19 cellular contexts compared by ENCODE assay signal in genomic region chr4:76905521-76905920, GRCh38. TPM values are rescaled to one million over a fixed set of nuclear protein-coding genes. Genes with fewer than 3 reads are reported as not detected.
A peak's percentile ranks its signal among the peaks of the same experiment; 100 is the strongest.
DNase-seq lines count a peak whose midpoint lies in the region; ATAC-seq and TF ChIP-seq lines count a peak whose summit lies in the region.
"Had no signal": no experiment of that assay in that cellular context is flagged by ENCODE, and none has a peak within 500 bp of the region (broad histone marks: within the 10 kb centered on the region; RNA-seq: fewer than 3 reads in every experiment).

No MANE protein-coding gene starts in this region.

- H3K27me3 ChIP-seq in SK-N-SH (ENCODE audit: insufficient read depth) = no peaks in the 10 kb centered on the region
- H3K27me3 ChIP-seq: suprapubic skin had no signal

- H3K36me3 ChIP-seq in SK-N-SH (replicated peaks in 1 of 2; ENCODE audit: control insufficient read depth in 1 of 2, insufficient read depth in 2 of 2, low read length in 1 of 2) = no peaks in the 10 kb centered on the region
- H3K36me3 ChIP-seq: left ventricle myocardium inferior, suprapubic skin had no signal

- no peak for ATAC-seq in GM19328 (IDR thresholded peaks at IDR 0.05; ENCODE audit: unreplicated experiment)

- peaks cover 16% of the 10 kb centered on the region for H3K9me3 Mint-ChIP-seq in osteocyte (ENCODE audit: unreplicated experiment)

- H3K9ac ChIP-seq in SK-N-SH = no peak overlapping the region

- H4K20me1 ChIP-seq in SK-N-SH (ENCODE audit: insufficient read depth) = no peaks in the 10 kb centered on the region

- TF ChIP-seq EP300 in SK-N-SH (IDR thresholded peaks at IDR 0.05; ENCODE audit: borderline replicate concordance in 1 of 2, low read depth in 1 of 2, low read length in 1 of 2) = no peak

- CTCF ChIA-PET in SK-N-SH (lab: Yijun Ruan, JAX) (no interaction called here), RWPE1 (lab: Yijun Ruan, JAX) (no interaction called here)

- H3K4me1 Mint-ChIP-seq in osteocyte (ENCODE audit: unreplicated experiment) = peaks cover 11% of the 10 kb centered on the region

- H3K27ac Mint-ChIP-seq in osteocyte (ENCODE audit: unreplicated experiment) = peak overlapping the region; percentile 74

- no peak overlapping the region for H2AFZ ChIP-seq in SK-N-SH (ENCODE audit: low read depth)

- TF ChIP-seq CTCF in SK-N-SH (IDR thresholded peaks at IDR 0.05) = no peak
- TF ChIP-seq CTCF in osteocyte (IDR thresholded peaks at IDR 0.05) = no peak
- no peak for TF ChIP-seq CTCF in RWPE1 (conservative IDR thresholded peaks at IDR 0.05; ENCODE audit: low read depth)

- WGBS in SK-N-SH (ENCODE audit: low lambda C conversion rate) = 0% methylated on average over 1 of the region's 1 CpG

- POLR2A ChIA-PET in SK-N-SH (lab: Yijun Ruan, JAX) = no interaction called here
- POLR2A ChIA-PET in RWPE1 (lab: Yijun Ruan, JAX; ENCODE audit: low non-redundant PET) = no interaction called here

- H3K4me2 ChIP-seq in SK-N-SH = no peak overlapping the region

- no peaks in the 10 kb centered on the region for H3K9me3 ChIP-seq in SK-N-SH
- H3K9me3 ChIP-seq: suprapubic skin had no signal

- peaks cover 1% of the 10 kb centered on the region for H3K36me3 Mint-ChIP-seq in osteocyte (ENCODE audit: unreplicated experiment)

- H3K9me2 ChIP-seq in SK-N-SH = no peaks in the 10 kb centered on the region

- peak overlapping the region in 1 of 2 experiments; percentile 60; a peak in 2 of 4 replicates for H3K27ac ChIP-seq in SK-N-SH (ENCODE audit: low read depth in 2 of 2, low read length in 1 of 2)
- H3K27ac ChIP-seq in RWPE1 = no peak overlapping the region
- H3K27ac ChIP-seq: foreskin keratinocyte, left ventricle myocardium inferior, skin epidermis, suprapubic skin had no signal

- no peak overlapping the region for H3K4me3 Mint-ChIP-seq in osteocyte (ENCODE audit: unreplicated experiment)

- peak; percentile 72 for DNase-seq in EL
- no peak for DNase-seq in SK-N-SH
- peak; percentile 18 for DNase-seq in fibroblast of gingiva (ENCODE audit: low read depth)
- DNase-seq in osteocyte (ENCODE audit: extremely low spot score, unreplicated experiment) = no peak
- no peak for DNase-seq in RWPE1 (ENCODE audit: low spot score)
- no peak for DNase-seq in stimulated activated naive CD4-positive, alpha-beta T cell (lab: John Stamatoyannopoulos, UW)
- DNase-seq in 8988T = no peak
- DNase-seq: activated CD4-positive, alpha-beta T cell treated with anti-CD3 and anti-CD28 coated beads for 48 hours; activated naive CD4-positive, alpha-beta T cell treated with anti-CD3 and anti-CD28 coated beads, Interleukin-2, amount 50 U/mL, for 16 hours; C1 segment of cervical spinal cord; DMS153; effector CD8-positive, alpha-beta T cell; left ventricle myocardium inferior; NCI-H1417; OCI-M1 had no signal

- H3F3A ChIP-seq in SK-N-SH (replicated peaks; ENCODE audit: insufficient read depth) = no peaks in the 10 kb centered on the region

- no peak overlapping the region for H3K4me3 ChIP-seq in SK-N-SH (ENCODE audit: low read depth in 2 of 2, low read length in 1 of 2)
- H3K4me3 ChIP-seq: left ventricle myocardium inferior, skin epidermis, suprapubic skin had no signal

- TF ChIP-seq RAD21 in SK-N-SH (IDR thresholded peaks at IDR 0.05; ENCODE audit: low read length) = no peak

- H3K27me3 Mint-ChIP-seq in osteocyte (ENCODE audit: unreplicated experiment) = no peaks in the 10 kb centered on the region

- H3K4me1 ChIP-seq in SK-N-SH (ENCODE audit: control insufficient read depth in 1 of 2, insufficient read depth in 2 of 2, low read depth in 1 of 2, low read length in 1 of 2) = no peaks in the 10 kb centered on the region
- H3K4me1 ChIP-seq: foreskin keratinocyte, left ventricle myocardium inferior, suprapubic skin had no signal

- H3K79me2 ChIP-seq in SK-N-SH (ENCODE audit: insufficient read depth) = no peaks in the 10 kb centered on the region

TF ChIP-seq in SK-N-SH, 30 proteins besides CTCF, POLR2A, EP300 and RAD21:
- TF ChIP-seq, protein P1, sequence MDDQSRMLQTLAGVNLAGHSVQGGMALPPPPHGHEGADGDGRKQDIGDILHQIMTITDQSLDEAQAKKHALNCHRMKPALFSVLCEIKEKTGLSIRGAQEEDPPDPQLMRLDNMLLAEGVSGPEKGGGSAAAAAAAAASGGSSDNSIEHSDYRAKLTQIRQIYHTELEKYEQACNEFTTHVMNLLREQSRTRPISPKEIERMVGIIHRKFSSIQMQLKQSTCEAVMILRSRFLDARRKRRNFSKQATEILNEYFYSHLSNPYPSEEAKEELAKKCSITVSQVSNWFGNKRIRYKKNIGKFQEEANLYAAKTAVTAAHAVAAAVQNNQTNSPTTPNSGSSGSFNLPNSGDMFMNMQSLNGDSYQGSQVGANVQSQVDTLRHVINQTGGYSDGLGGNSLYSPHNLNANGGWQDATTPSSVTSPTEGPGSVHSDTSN (IDR thresholded peaks at IDR 0.05) = no peak
- peak; percentile 29; the same call in 1 of the 2 replicates for TF ChIP-seq TCF12 (IDR thresholded peaks at IDR 0.05)
- no peak for TF ChIP-seq SIN3A (IDR thresholded peaks at IDR 0.05; ENCODE audit: borderline replicate concordance, low read depth, low read length)

RNA-seq across cellular contexts. Expression of gene SOWAHB, which starts 7.6 kb away (rescaled TPM):
- polyA plus RNA-seq in SK-N-SH (2012; rRNA removed) = 0.05 and 0.06 TPM in 2 replicates
- 0.01 and 0.04 TPM in 2 replicates for polyA plus RNA-seq in SK-N-SH (2012; cell fraction: cytosol; rRNA removed)
- 0.05 and 0.08 TPM in 2 replicates for polyA plus RNA-seq in SK-N-SH (2012; cell fraction: nucleus; rRNA removed)
- 0.75 and 0.91 TPM in 2 replicates for total RNA-seq in osteocyte
- total RNA-seq: left ventricle myocardium inferior had no signal
- polyA plus RNA-seq: foreskin keratinocyte had no signal

RNA-seq across cellular contexts. Expression of gene SEPTIN11, which starts 44.0 kb away (rescaled TPM):
- 47.4 and 81.9 TPM in 2 replicates for polyA plus RNA-seq in SK-N-SH (2012; rRNA removed)
- polyA plus RNA-seq in SK-N-SH (2012; cell fraction: cytosol; rRNA removed) = 75.6 and 89.3 TPM in 2 replicates
- 34.1 and 66.4 TPM in 2 replicates for polyA plus RNA-seq in SK-N-SH (2012; cell fraction: nucleus; rRNA removed)
- total RNA-seq in osteocyte = 460 and 476 TPM in 2 replicates

Comparison
In these comparisons a context has a peak if more than half of its experiments do, and no peak if none do; other contexts are left out.
1. DNase-seq: peak in EL (single experiment) and fibroblast of gingiva (single experiment); none in SK-N-SH (single experiment), osteocyte (single experiment), RWPE1 (single experiment), stimulated activated naive CD4-positive, alpha-beta T cell (0 of 6) and 8988T (single experiment).